ENCODE assay signal across 13 cellular contexts in the genomic region with DNA sequence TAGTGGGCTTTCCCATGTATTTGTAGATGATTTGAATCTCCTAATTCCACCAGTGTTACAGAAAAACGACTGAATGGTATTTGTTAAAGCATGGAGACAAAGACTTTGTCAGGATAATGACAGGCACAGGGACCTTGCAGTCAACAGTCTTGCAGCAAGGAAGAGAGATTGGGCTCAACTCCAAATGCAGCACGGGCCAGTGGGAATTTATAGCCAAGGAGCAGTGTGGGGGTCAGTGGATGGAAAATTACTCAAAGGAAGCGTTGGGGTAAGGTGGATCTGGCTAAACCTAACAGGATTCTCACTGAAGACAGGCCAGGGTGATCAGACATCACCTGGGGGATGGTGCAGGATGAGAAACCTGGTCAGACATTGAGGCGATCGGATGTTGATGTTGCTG. TPM values are rescaled to one million over a fixed set of nuclear protein-coding genes. Genes with fewer than 3 reads are reported as not detected.
DNase-seq lines count a peak whose midpoint lies in the region; ATAC-seq, FAIRE-seq and TF ChIP-seq lines count a peak whose summit lies in the region.
"Had no signal": no experiment of that assay in that cellular context is flagged by ENCODE, and none has a peak within 500 bp of the region (broad histone marks: within the 10 kb centered on the region; RNA-seq: fewer than 3 reads in every experiment).

No MANE protein-coding gene starts in this region.

- no peaks in the 10 kb centered on the region for H4K20me1 ChIP-seq in H9 (ENCODE audit: control insufficient read depth, insufficient read depth, insufficient read length)
- H4K20me1 ChIP-seq: BLaER1 treated with 17β-estradiol and CSF1 and Interleukin-3, amounts not matched to agents 10 nM and 100 nM had no signal

- H2BK5ac ChIP-seq in H9 (ENCODE audit: insufficient read length, low read length) (no peak overlapping the region), trophoblast cell (ENCODE audit: low read depth, low read length, poor library complexity) (no peak overlapping the region)

- TF ChIP-seq CTCF in heart right ventricle (IDR thresholded peaks at IDR 0.05) (no peak), right atrium auricular region (IDR thresholded peaks at IDR 0.05) (no peak), H9 (conservative IDR thresholded peaks at IDR 0.05) (no peak)

- no peak overlapping the region for H4K12ac ChIP-seq in trophoblast cell (ENCODE audit: low read depth, low read length)

- no peak overlapping the region for H3T11ph ChIP-seq in H9 (ENCODE audit: low read length)

- H3K23ac ChIP-seq in H9 (ENCODE audit: insufficient read length, low read depth, low read length) (no peak overlapping the region), trophoblast cell (ENCODE audit: low read length) (no peak overlapping the region)

- H3K9me3 ChIP-seq in heart right ventricle (no peaks in the 10 kb centered on the region), right atrium auricular region (no peaks in the 10 kb centered on the region), H9 (ENCODE audit: control insufficient read depth, low read depth, low read length) (no peaks in the 10 kb centered on the region), trophoblast cell (ENCODE audit: insufficient read depth, low read depth, low read length) (no peaks in the 10 kb centered on the region)
- H3K9me3 ChIP-seq: BLaER1 treated with 17β-estradiol and CSF1 and Interleukin-3, amounts not matched to agents 10 nM and 100 nM; HAP-1 had no signal

- DNase-seq in heart right ventricle (peak; percentile 21 to 43), right atrium auricular region (ENCODE audit: low spot score) (no peak), H9 (no peak), cerebellum (ENCODE audit: low spot score) (peak; percentile 81), trophoblast cell (no peak), GM12891 (ENCODE audit: insufficient read length, low spot score) (no peak)
- DNase-seq: ACHN; CD4-positive, CD25-positive, alpha-beta regulatory T cell; DMS53; GM23248 had no signal

- H3K4me3 ChIP-seq in heart right ventricle (no peak overlapping the region), right atrium auricular region (no peak overlapping the region), trophoblast cell (ENCODE audit: low read depth, low read length) (no peak overlapping the region)
- H3K4me3 ChIP-seq: BLaER1 treated with 17β-estradiol and CSF1 and Interleukin-3, amounts not matched to agents 10 nM and 100 nM; GM23248; HAP-1 had no signal

- H3K4me3 Mint-ChIP-seq in H9, result no peak overlapping the region; a peak in 1 of 5 replicates
- H3K4me3 Mint-ChIP-seq: CD4-positive, CD25-positive, alpha-beta regulatory T cell had no signal

- WGBS in heart right ventricle, 2 donors, result 38 to 43% methylated on average over 5 of the region's 5 CpGs
- WGBS in H9 (ENCODE audit: extremely low coverage, insufficient read length, low lambda C conversion rate), result no CpG with 5 or more reads among the region's 5 CpGs
- WGBS in trophoblast cell (ENCODE audit: extremely low coverage, insufficient coverage, insufficient read length), result no CpG with 5 or more reads among the region's 5 CpGs

- no peaks in the 10 kb centered on the region for H3K23me2 ChIP-seq in H9 (ENCODE audit: insufficient read length, low read depth, low read length, poor library complexity, severe bottlenecking)

- no peak overlapping the region for H2BK20ac ChIP-seq in H9 (ENCODE audit: low read depth, low read length, poor library complexity, severe bottlenecking)

- H3K79me2 ChIP-seq in H9 (ENCODE audit: insufficient read depth, low read length), result no peaks in the 10 kb centered on the region
- no peaks in the 10 kb centered on the region for H3K79me2 ChIP-seq in trophoblast cell (ENCODE audit: control insufficient read depth, insufficient read depth, low read length, poor library complexity)

- H3K56ac ChIP-seq in H9 (ENCODE audit: insufficient read length, low read depth, low read length), result no peak overlapping the region

- no peak for TF ChIP-seq POLR2A in GM12891 (IDR thresholded peaks at IDR 0.05; ENCODE audit: low read depth, low read length)

- H2BK12ac ChIP-seq in H9 (ENCODE audit: insufficient read length, low read depth, low read length) (no peak overlapping the region), trophoblast cell (ENCODE audit: low read length) (no peak overlapping the region)

- intact Hi-C loops in heart right ventricle (cut with DNase I), result loop anchor here in 1 of 10 donors (10.0 kb wide), 1 partner anchor 223 kb away; no protein-coding TSS in a partner anchor

- H3K14ac ChIP-seq in H9 (ENCODE audit: insufficient read depth, low read length) (no peak overlapping the region), trophoblast cell (ENCODE audit: low read length) (no peak overlapping the region)

- no peak overlapping the region for H3K4ac ChIP-seq in H9 (ENCODE audit: low read depth, low read length)
- peak overlapping the region; percentile 46 for H3K4ac ChIP-seq in trophoblast cell (ENCODE audit: low read depth, low read length)

- peak overlapping the region; percentile 11 to 36 (median 13); a peak in 3 of 7 replicates for H3K27ac Mint-ChIP-seq in H9
- H3K27ac Mint-ChIP-seq: CD4-positive, CD25-positive, alpha-beta regulatory T cell had no signal

- H3K9me3 Mint-ChIP-seq in H9, result no peaks in the 10 kb centered on the region
- H3K9me3 Mint-ChIP-seq: CD4-positive, CD25-positive, alpha-beta regulatory T cell had no signal

- H3K36me3 Mint-ChIP-seq in H9 (ENCODE audit: insufficient read depth in 1 of 3, low read depth in 3 of 3), result no peaks in the 10 kb centered on the region
- H3K36me3 Mint-ChIP-seq: CD4-positive, CD25-positive, alpha-beta regulatory T cell had no signal

- ATAC-seq in heart right ventricle (peak; percentile 49 to 84 (median 69)), HG02678 (IDR thresholded peaks at IDR 0.05; ENCODE audit: unreplicated experiment) (no peak)

- peaks cover 14 to 27% of the 10 kb centered on the region in 2 experiments for H3K4me1 Mint-ChIP-seq in H9
- H3K4me1 Mint-ChIP-seq: CD4-positive, CD25-positive, alpha-beta regulatory T cell had no signal

- H4K91ac ChIP-seq in H9 (ENCODE audit: insufficient read length, low read depth, low read length) (no peak overlapping the region), trophoblast cell (ENCODE audit: low read depth, low read length) (no peak overlapping the region)

- H3K36me3 ChIP-seq in heart right ventricle (peaks cover 0 to 6% (median 0%) of the 10 kb centered on the region in 9 donors), right atrium auricular region (no peaks in the 10 kb centered on the region), trophoblast cell (ENCODE audit: control insufficient read depth in 1 of 2, insufficient read depth in 2 of 2, low read length in 2 of 2) (peaks cover 0 to 2% of the 10 kb centered on the region in 2 experiments)
- H3K36me3 ChIP-seq: BLaER1 treated with 17β-estradiol and CSF1 and Interleukin-3, amounts not matched to agents 10 nM and 100 nM; HAP-1 had no signal

- no peak overlapping the region for H2BK120ac ChIP-seq in H9 (ENCODE audit: low read depth, low read length, poor library complexity, severe bottlenecking)
- no peak overlapping the region for H2BK120ac ChIP-seq in trophoblast cell (ENCODE audit: insufficient read depth, low read length, poor library complexity)

- no peaks in the 10 kb centered on the region for H3K27me3 Mint-ChIP-seq in H9 (ENCODE audit: low read depth)

- H4K5ac ChIP-seq in H9 (ENCODE audit: insufficient read length, low read depth, low read length), result no peak overlapping the region

- H4K8ac ChIP-seq in H9 (replicated peaks; ENCODE audit: insufficient read length, low read depth, low read length) (no peak overlapping the region), trophoblast cell (ENCODE audit: low read depth, low read length) (no peak overlapping the region)

- H3K9ac ChIP-seq in H9 (ENCODE audit: extremely low read depth, insufficient read length, low read length) (no peak overlapping the region), trophoblast cell (ENCODE audit: low read length) (no peak overlapping the region)
- H3K9ac ChIP-seq: BLaER1 treated with 17β-estradiol and CSF1 and Interleukin-3, amounts not matched to agents 10 nM and 100 nM; GM23248 had no signal

- H3K4me1 ChIP-seq in heart right ventricle (peaks cover 0 to 30% (median 16%) of the 10 kb centered on the region in 9 donors), right atrium auricular region (peaks cover 0 to 4% of the 10 kb centered on the region in 2 donors), H9 (ENCODE audit: insufficient read depth, low read length) (peaks cover 5% of the 10 kb centered on the region; the same call in 1 of the 2 replicates), trophoblast cell (ENCODE audit: control insufficient read depth in 1 of 2, insufficient read depth in 2 of 2, low read length in 2 of 2) (peaks cover 3 to 4% of the 10 kb centered on the region in 2 experiments)
- H3K4me1 ChIP-seq: BLaER1 treated with 17β-estradiol and CSF1 and Interleukin-3, amounts not matched to agents 10 nM and 100 nM; HAP-1 had no signal

- no peak overlapping the region for H2BK15ac ChIP-seq in H9 (ENCODE audit: low read depth, low read length)

- H2AFZ ChIP-seq in H9 (ENCODE audit: low read length) (no peak overlapping the region), trophoblast cell (ENCODE audit: insufficient read depth, low read length, poor library complexity) (no peak overlapping the region)
- H2AFZ ChIP-seq: GM23248 had no signal

- no peak overlapping the region for H3K18ac ChIP-seq in H9 (ENCODE audit: insufficient read length, low read depth, low read length)
- H3K18ac ChIP-seq in trophoblast cell (ENCODE audit: low read length), result no peak overlapping the region

- no peaks in the 10 kb centered on the region for H3K79me1 ChIP-seq in H9 (ENCODE audit: insufficient read depth, low read depth, low read length, poor library complexity, severe bottlenecking)
- no peaks in the 10 kb centered on the region for H3K79me1 ChIP-seq in trophoblast cell (ENCODE audit: low read length)

- H3K27ac ChIP-seq in heart right ventricle (peak overlapping the region in 2 of 10 donors; percentile 0 to 20), right atrium auricular region (no peak overlapping the region), H9 (ENCODE audit: insufficient read length, low read depth, low read length) (no peak overlapping the region), trophoblast cell (ENCODE audit: low read depth, low read length) (no peak overlapping the region)
- H3K27ac ChIP-seq: BLaER1 treated with 17β-estradiol and CSF1 and Interleukin-3, amounts not matched to agents 10 nM and 100 nM; GM23248 had no signal

- H2AK5ac ChIP-seq in H9 (ENCODE audit: insufficient read length, low read length) (no peak overlapping the region), trophoblast cell (ENCODE audit: low read length) (peak overlapping the region; percentile 61)

- H3K27me3 ChIP-seq in heart right ventricle (no peaks in the 10 kb centered on the region), right atrium auricular region (no peaks in the 10 kb centered on the region), H9 (ENCODE audit: insufficient read depth, low read length) (no peaks in the 10 kb centered on the region), trophoblast cell (ENCODE audit: insufficient read depth, low read length) (no peaks in the 10 kb centered on the region)

- FAIRE-seq in GM12891 (lab: Jason Lieb, UNC), result no peak

- H3K4me2 ChIP-seq in H9 (ENCODE audit: insufficient read depth, insufficient read length, low read length) (no peak overlapping the region), trophoblast cell (ENCODE audit: low read length) (no peak overlapping the region)
- H3K4me2 ChIP-seq: BLaER1 treated with 17β-estradiol and CSF1 and Interleukin-3, amounts not matched to agents 10 nM and 100 nM had no signal

RNA-seq across cellular contexts. Expression of a gene that starts 24.3 kb away (rescaled TPM):
- total RNA-seq in heart right ventricle (100 to 1,000 TPM in 6 of 10 donors, 10 to 100 TPM in 4; 49.4 to 215 (median 101) TPM), right atrium auricular region (10 to 100 TPM in 1 of 2 donors, 1 to 10 TPM in 1; 2.7 to 11.8 TPM), H9 (2021) (26.9 and 28.0 TPM in 2 replicates), cerebellum (7.8 TPM)
- polyA plus RNA-seq in heart right ventricle, result 10 to 100 TPM; 82.3 to 85.5 TPM
- polyA plus RNA-seq in trophoblast cell (2013), result 184 and 205 TPM in 2 replicates
- polyA plus RNA-seq in GM12891 (2012; ENCODE audit: low read depth, missing spikeins), result not detected
- total RNA-seq: GM23248 had no signal
- polyA plus RNA-seq: GM23248 had no signal

Comparison
In these comparisons a context has a peak if more than half of its experiments do, and no peak if none do; other contexts are left out.
1. DNase-seq: peak in heart right ventricle (2 of 2) and cerebellum (single experiment); none in right atrium auricular region (single experiment), H9 (single experiment), trophoblast cell (0 of 2) and GM12891 (single experiment).